In genomic region chr10:125936331-125936730, GRCh38 we compare ENCODE assay signal across 1 cellular context.
TF ChIP-seq lines count a peak whose summit lies in the region.

No MANE protein-coding gene starts in this region.

TF ChIP-seq in GM23338, 12 proteins besides CTCF, POLR2A, EP300 and RAD21 (continued from another document):
- TF ChIP-seq ZNF462 (CRISPR knock-in tag; IDR thresholded peaks at IDR 0.05) (no peak), REST (IDR thresholded peaks at IDR 0.05; ENCODE audit: unreplicated experiment) (no peak), CREB1 (CRISPR knock-in tag; IDR thresholded peaks at IDR 0.05; ENCODE audit: low read depth) (no peak), ZNF331 (CRISPR knock-in tag; IDR thresholded peaks at IDR 0.05; ENCODE audit: low read depth) (no peak)
